14 cellular contexts compared by ENCODE assay signal in the genomic region with DNA sequence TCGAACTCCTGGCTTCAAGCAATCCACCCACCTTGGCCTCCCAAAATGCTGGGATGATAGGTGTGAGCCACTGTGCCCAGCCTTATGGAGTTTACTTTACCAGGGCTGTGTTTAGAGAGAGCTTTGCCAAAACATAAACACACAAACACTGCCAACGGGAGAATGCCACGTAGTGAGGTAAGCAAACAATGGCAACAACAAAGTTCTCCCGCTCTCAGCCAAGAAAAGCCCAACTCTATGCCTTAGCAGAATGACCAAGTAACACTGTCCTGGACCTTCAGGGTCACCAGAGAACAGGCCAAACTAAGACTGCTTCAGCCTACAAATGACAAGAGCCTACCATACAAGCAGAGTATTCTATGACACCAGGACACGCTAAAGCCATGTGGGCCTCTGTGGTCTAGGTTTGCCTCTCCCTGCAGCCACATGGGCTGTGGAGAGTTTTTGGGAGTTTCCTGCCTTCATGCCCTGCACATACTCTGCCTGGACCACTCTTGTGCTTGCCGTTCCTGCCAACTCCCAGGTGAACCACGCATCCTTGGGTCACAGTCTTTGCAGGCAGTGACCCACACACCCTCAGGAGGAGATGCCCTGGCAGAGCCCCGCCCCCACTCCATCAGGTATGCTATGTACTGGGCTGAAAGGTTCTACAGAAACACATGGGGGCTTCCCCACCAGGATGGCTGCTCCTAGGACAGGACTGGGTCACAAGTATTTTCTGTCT.
"Had no signal": no experiment of that assay in that cellular context is flagged by ENCODE, and none has a peak within 500 bp of the region (broad histone marks: within the 10 kb centered on the region; RNA-seq: fewer than 3 reads in every experiment).

No MANE protein-coding gene starts in this region.

- ATAC-seq: esophagus mucosa, gastroesophageal sphincter had no signal

- H3K4me3 ChIP-seq: gastroesophageal sphincter, heart left ventricle, left ventricle myocardium inferior, suprapubic skin, transverse colon had no signal

- H3K4me1 ChIP-seq: parathyroid adenoma, suprapubic skin had no signal

- H3K79me2 ChIP-seq: parathyroid adenoma had no signal

- H3K9ac ChIP-seq: parathyroid adenoma had no signal

- H3K36me3 ChIP-seq: gastroesophageal sphincter, heart left ventricle, left ventricle myocardium inferior, suprapubic skin, transverse colon, WERI-Rb-1 had no signal

- H3K27ac ChIP-seq: gastroesophageal sphincter, heart left ventricle, left ventricle myocardium inferior, parathyroid adenoma, suprapubic skin, transverse colon, WERI-Rb-1 had no signal

- H2AFZ ChIP-seq: parathyroid adenoma had no signal

- FAIRE-seq: kidney had no signal

- H3K27me3 ChIP-seq: gastroesophageal sphincter, heart left ventricle, suprapubic skin, transverse colon had no signal

- H3K9me3 ChIP-seq: gastroesophageal sphincter, heart left ventricle, left ventricle myocardium inferior, suprapubic skin, transverse colon had no signal

- DNase-seq: activated CD4-positive, alpha-beta T cell treated with anti-CD3 and anti-CD28 coated beads, Interleukin-2, amount 50 U/mL, for 4 hours; activated T-cell treated with anti-CD3 and anti-CD28 coated beads for 4 hours; effector CD8-positive, alpha-beta T cell; heart left ventricle; kidney; left ventricle myocardium inferior; stimulated activated CD4-positive, alpha-beta T cell treated with anti-CD3 and anti-CD28 coated beads, Interleukin-12 subunit alpha, Interleukin-12 subunit beta, amount 100 ng/mL, for 4 hours; stimulated activated CD4-positive, alpha-beta T cell treated with anti-CD3 and anti-CD28 coated beads, Interleukin-1b, Interleukin-23, amount 100 ng/mL, for 48 hours; transverse colon; WERI-Rb-1 had no signal
